Comparison of ENCODE assay signal across 21 cellular contexts in the genomic region with DNA sequence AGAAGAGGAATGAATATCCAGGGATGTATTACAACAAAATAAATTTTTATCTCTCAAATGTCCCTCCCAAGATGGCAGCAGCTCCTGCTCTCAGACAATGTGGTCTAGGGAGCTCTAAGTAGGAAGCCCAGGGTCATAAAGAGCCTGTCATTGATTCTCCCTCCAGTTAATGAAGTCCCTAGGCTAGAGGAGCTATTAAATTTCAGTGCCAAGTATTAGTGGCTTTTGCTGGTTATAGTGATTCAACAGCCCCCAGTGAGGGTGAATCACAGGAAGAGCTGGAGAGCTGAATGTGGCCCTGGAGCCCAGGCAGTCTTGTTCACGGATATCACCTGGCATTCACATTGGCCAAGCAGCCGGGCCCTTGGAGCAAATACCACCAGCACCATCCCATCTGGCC.
DNase-seq lines count a peak whose midpoint lies in the region; ATAC-seq, FAIRE-seq and TF ChIP-seq lines count a peak whose summit lies in the region.
"Had no signal": no experiment of that assay in that cellular context is flagged by ENCODE, and none has a peak within 500 bp of the region (broad histone marks: within the 10 kb centered on the region; RNA-seq: fewer than 3 reads in every experiment).

No MANE protein-coding gene starts in this region.

- DNase-seq in EL (peak; percentile 26), M059J (ENCODE audit: low read depth) (peak; percentile 79), bronchial epithelial cell (ENCODE audit: low read depth) (peak; percentile 25), renal cortical epithelial cell (ENCODE audit: low read depth) (peak; percentile 31), DMS53 treated with DMSO at 0.1 percent for 48 hours (lab: John Stamatoyannopoulos, UW; ENCODE audit: unreplicated experiment) (no peak), kidney glomerular epithelial cell (lab: John Stamatoyannopoulos, UW) (no peak), omental fat pad (ENCODE audit: low spot score) (no peak)
- DNase-seq in activated CD4-positive, alpha-beta T cell treated with anti-CD3 and anti-CD28 coated beads, Interleukin-2, amount 50 U/mL, for 48 hours = no peak
- DNase-seq: ACHN; DMS79; GF-D8; MM.1S; NCI-H1092; NCI-H146; NCI-H2081 treated with DMSO at 0.1 percent for 48 hours; NCI-H510A; NCI-H748 treated with DMSO at 0.1 percent for 48 hours; NK-92 treated with Interleukin-12 subunit alpha and Interleukin-12 subunit beta, amount 100 ng/mL, for 24 hours; SHP77 had no signal

- no peak for FAIRE-seq in bronchial epithelial cell (lab: Jason Lieb, UNC)
- FAIRE-seq: D721Med had no signal

- ATAC-seq in omental fat pad (ENCODE audit: low FRiP score) = no peak

- H3K36me3 ChIP-seq in bronchial epithelial cell (ENCODE audit: control insufficient read depth, insufficient read depth, low read length) = no peaks in the 10 kb centered on the region

- H3K4me3 ChIP-seq in bronchial epithelial cell (ENCODE audit: low read depth, low read length) = no peak overlapping the region
- H3K4me3 ChIP-seq: SK-N-MC had no signal

- TF ChIP-seq CTCF in bronchial epithelial cell (IDR thresholded peaks at IDR 0.05; ENCODE audit: insufficient read depth, low read length, severe bottlenecking) (no peak), omental fat pad (IDR thresholded peaks at IDR 0.05) (no peak)

- H3K27me3 ChIP-seq in bronchial epithelial cell (ENCODE audit: control insufficient read depth, insufficient read depth, low read length) = no peaks in the 10 kb centered on the region

Comparison
In these comparisons a context has a peak if more than half of its experiments do, and no peak if none do; other contexts are left out.
1. DNase-seq: peak in EL (single experiment), M059J (single experiment), bronchial epithelial cell (single experiment) and renal cortical epithelial cell (single experiment); none in activated CD4-positive, alpha-beta T cell treated with anti-CD3 and anti-CD28 coated beads, Interleukin-2, amount 50 U/mL, for 48 hours (0 of 2), DMS53 treated with DMSO at 0.1 percent for 48 hours (single experiment), kidney glomerular epithelial cell (single experiment) and omental fat pad (single experiment).